7 cellular contexts compared by ENCODE assay signal in the genomic region with DNA sequence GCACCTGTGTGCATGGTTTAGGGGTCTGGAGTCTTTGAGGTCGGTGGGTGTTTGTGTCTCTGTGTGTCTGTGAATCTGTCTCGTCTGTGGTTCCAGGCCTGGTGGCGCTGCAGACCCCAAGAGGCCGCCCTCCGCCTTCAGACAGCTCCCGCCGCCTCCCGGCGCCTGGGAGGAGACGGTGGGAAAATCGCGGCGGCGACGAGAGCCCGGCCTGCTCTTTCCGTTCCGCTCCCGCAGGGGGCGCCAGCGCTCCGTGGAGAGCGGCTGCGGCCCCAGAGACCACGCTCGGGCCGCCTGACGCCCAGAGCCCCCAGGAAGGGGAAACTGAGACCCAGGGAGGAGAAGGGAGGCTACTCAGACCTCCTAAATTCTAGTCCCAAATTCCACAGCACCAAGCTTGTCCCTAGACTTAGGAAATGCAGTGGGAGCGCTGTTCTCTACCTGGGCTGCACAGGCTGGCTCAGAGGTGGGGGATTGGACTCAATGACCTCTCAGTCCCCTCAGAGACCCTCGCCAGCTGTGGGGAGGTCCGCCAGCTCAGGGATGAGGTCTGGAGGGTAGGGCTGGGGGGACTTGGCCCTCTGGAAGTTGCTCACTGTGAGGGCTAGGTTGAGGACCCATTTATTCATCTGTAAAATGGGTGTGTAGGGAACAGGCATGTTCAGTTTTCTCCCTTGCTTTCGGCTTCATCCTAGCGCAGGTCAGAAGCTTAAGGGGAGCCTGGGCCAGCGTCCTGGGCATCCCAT.
DNase-seq lines count a peak whose midpoint lies in the region; ATAC-seq and TF ChIP-seq lines count a peak whose summit lies in the region.

No MANE protein-coding gene starts in this region.

- H3K27ac Mint-ChIP-seq in stimulated activated naive CD8-positive, alpha-beta T cell treated with anti-CD3 and anti-CD28 coated beads, Interleukin-15, amount 100 ng/mL, for 72 hours = no peak overlapping the region

- ATAC-seq in stimulated activated naive CD8-positive, alpha-beta T cell treated with anti-CD3 and anti-CD28 coated beads, Interleukin-15, amount 100 ng/mL, for 72 hours = peak; percentile 53
- ATAC-seq in HG02642 (IDR thresholded peaks at IDR 0.05; ENCODE audit: poor library complexity, unreplicated experiment) = no peak

- H3K4me3 ChIP-seq in WI38 (ENCODE audit: low read depth, low read length) = no peak overlapping the region

- TF ChIP-seq CTCF in GM10266 (IDR thresholded peaks at IDR 0.05; ENCODE audit: control insufficient read depth, insufficient read depth, low read depth, missing control alignments) = peak; percentile 93
- TF ChIP-seq CTCF in WI38 (IDR thresholded peaks at IDR 0.05; ENCODE audit: low read depth, low read length) = peak; percentile 94

- no peak overlapping the region for H3K4me3 Mint-ChIP-seq in stimulated activated naive CD8-positive, alpha-beta T cell treated with anti-CD3 and anti-CD28 coated beads, Interleukin-15, amount 100 ng/mL, for 72 hours

- H3K27me3 Mint-ChIP-seq in stimulated activated naive CD8-positive, alpha-beta T cell treated with anti-CD3 and anti-CD28 coated beads, Interleukin-15, amount 100 ng/mL, for 72 hours = peaks cover 73% of the 10 kb centered on the region

- DNase-seq in GM10266 (ENCODE audit: extremely low spot score) (peak; percentile 74), NCI-H1092 (lab: John Stamatoyannopoulos, UW) (peak; percentile 57), ecto neural progenitor cell (ENCODE audit: low spot score) (peak; percentile 89), midbrain (lab: John Stamatoyannopoulos, UW) (peak; percentile 35)
- peak; percentile 43 to 52 for DNase-seq in stimulated activated naive CD8-positive, alpha-beta T cell treated with anti-CD3 and anti-CD28 coated beads, Interleukin-15, amount 100 ng/mL, for 72 hours

- no peaks in the 10 kb centered on the region for H3K9me3 Mint-ChIP-seq in stimulated activated naive CD8-positive, alpha-beta T cell treated with anti-CD3 and anti-CD28 coated beads, Interleukin-15, amount 100 ng/mL, for 72 hours

- peaks cover 6% of the 10 kb centered on the region for H3K4me1 Mint-ChIP-seq in stimulated activated naive CD8-positive, alpha-beta T cell treated with anti-CD3 and anti-CD28 coated beads, Interleukin-15, amount 100 ng/mL, for 72 hours

Comparison
In these comparisons a context has a peak if more than half of its experiments do, and no peak if none do; other contexts are left out.
1. DNase-seq: peak in every context shown above with its lines; median percentile 89 in ecto neural progenitor cell; 74 in GM10266; 57 in NCI-H1092; 48 in stimulated activated naive CD8-positive, alpha-beta T cell treated with anti-CD3 and anti-CD28 coated beads, Interleukin-15, amount 100 ng/mL, for 72 hours; 35 in midbrain.